ENCODE assay signal across 1 cellular context in the genomic region with DNA sequence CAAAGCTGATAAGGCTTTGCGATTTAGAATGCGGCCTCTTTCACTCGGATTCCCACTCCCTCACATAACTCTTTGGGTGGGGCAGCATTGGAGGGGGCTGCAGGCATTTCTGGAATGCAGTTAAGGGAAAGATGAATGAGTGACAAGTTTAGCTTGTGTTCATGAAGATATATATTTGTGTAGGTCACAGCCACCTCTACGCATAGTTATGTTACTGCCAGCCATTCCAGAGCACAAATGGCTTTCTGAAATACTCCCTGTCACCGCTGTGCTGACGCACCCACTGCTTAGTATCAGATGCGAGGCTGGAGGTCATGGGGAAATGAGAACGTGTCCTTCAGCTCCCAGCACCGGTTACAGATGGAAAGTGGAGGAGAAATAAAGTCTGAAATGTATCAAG.
TF ChIP-seq lines count a peak whose summit lies in the region.

No MANE protein-coding gene starts in this region.

TF ChIP-seq in HepG2, 621 proteins besides CTCF, POLR2A, EP300 and RAD21 (continued from another document):
- TF ChIP-seq, protein P1, sequence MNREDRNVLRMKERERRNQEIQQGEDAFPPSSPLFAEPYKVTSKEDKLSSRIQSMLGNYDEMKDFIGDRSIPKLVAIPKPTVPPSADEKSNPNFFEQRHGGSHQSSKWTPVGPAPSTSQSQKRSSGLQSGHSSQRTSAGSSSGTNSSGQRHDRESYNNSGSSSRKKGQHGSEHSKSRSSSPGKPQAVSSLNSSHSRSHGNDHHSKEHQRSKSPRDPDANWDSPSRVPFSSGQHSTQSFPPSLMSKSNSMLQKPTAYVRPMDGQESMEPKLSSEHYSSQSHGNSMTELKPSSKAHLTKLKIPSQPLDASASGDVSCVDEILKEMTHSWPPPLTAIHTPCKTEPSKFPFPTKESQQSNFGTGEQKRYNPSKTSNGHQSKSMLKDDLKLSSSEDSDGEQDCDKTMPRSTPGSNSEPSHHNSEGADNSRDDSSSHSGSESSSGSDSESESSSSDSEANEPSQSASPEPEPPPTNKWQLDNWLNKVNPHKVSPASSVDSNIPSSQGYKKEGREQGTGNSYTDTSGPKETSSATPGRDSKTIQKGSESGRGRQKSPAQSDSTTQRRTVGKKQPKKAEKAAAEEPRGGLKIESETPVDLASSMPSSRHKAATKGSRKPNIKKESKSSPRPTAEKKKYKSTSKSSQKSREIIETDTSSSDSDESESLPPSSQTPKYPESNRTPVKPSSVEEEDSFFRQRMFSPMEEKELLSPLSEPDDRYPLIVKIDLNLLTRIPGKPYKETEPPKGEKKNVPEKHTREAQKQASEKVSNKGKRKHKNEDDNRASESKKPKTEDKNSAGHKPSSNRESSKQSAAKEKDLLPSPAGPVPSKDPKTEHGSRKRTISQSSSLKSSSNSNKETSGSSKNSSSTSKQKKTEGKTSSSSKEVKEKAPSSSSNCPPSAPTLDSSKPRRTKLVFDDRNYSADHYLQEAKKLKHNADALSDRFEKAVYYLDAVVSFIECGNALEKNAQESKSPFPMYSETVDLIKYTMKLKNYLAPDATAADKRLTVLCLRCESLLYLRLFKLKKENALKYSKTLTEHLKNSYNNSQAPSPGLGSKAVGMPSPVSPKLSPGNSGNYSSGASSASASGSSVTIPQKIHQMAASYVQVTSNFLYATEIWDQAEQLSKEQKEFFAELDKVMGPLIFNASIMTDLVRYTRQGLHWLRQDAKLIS (CRISPR knock-in tag; IDR thresholded peaks at IDR 0.05): no peak
- TF ChIP-seq, protein P2, sequence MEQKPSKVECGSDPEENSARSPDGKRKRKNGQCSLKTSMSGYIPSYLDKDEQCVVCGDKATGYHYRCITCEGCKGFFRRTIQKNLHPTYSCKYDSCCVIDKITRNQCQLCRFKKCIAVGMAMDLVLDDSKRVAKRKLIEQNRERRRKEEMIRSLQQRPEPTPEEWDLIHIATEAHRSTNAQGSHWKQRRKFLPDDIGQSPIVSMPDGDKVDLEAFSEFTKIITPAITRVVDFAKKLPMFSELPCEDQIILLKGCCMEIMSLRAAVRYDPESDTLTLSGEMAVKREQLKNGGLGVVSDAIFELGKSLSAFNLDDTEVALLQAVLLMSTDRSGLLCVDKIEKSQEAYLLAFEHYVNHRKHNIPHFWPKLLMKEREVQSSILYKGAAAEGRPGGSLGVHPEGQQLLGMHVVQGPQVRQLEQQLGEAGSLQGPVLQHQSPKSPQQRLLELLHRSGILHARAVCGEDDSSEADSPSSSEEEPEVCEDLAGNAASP (CRISPR knock-in tag; IDR thresholded peaks at IDR 0.05; ENCODE audit: borderline replicate concordance): no peak
- no peak for TF ChIP-seq ZNF468 (CRISPR knock-in tag; IDR thresholded peaks at IDR 0.05)
- no peak for TF ChIP-seq ISX (CRISPR knock-in tag; conservative IDR thresholded peaks at IDR 0.05)
- TF ChIP-seq ARNT2 (CRISPR knock-in tag; IDR thresholded peaks at IDR 0.05; ENCODE audit: low read depth): no peak
- no peak for TF ChIP-seq RFX5 (IDR thresholded peaks at IDR 0.05; ENCODE audit: low read depth, low read length)
- no peak for TF ChIP-seq CENPX (CRISPR knock-in tag; IDR thresholded peaks at IDR 0.05)
- TF ChIP-seq, protein P3, sequence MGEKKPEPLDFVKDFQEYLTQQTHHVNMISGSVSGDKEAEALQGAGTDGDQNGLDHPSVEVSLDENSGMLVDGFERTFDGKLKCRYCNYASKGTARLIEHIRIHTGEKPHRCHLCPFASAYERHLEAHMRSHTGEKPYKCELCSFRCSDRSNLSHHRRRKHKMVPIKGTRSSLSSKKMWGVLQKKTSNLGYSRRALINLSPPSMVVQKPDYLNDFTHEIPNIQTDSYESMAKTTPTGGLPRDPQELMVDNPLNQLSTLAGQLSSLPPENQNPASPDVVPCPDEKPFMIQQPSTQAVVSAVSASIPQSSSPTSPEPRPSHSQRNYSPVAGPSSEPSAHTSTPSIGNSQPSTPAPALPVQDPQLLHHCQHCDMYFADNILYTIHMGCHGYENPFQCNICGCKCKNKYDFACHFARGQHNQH (CRISPR knock-in tag; IDR thresholded peaks at IDR 0.05): no peak
- TF ChIP-seq NFYB (CRISPR knock-in tag; IDR thresholded peaks at IDR 0.05): no peak
- no peak for TF ChIP-seq ZNF20 (CRISPR knock-in tag; IDR thresholded peaks at IDR 0.05)
TF ChIP-seq in HepG2: peak in this region for 0.
